1 cellular context compared by ENCODE assay signal in the genomic region with DNA sequence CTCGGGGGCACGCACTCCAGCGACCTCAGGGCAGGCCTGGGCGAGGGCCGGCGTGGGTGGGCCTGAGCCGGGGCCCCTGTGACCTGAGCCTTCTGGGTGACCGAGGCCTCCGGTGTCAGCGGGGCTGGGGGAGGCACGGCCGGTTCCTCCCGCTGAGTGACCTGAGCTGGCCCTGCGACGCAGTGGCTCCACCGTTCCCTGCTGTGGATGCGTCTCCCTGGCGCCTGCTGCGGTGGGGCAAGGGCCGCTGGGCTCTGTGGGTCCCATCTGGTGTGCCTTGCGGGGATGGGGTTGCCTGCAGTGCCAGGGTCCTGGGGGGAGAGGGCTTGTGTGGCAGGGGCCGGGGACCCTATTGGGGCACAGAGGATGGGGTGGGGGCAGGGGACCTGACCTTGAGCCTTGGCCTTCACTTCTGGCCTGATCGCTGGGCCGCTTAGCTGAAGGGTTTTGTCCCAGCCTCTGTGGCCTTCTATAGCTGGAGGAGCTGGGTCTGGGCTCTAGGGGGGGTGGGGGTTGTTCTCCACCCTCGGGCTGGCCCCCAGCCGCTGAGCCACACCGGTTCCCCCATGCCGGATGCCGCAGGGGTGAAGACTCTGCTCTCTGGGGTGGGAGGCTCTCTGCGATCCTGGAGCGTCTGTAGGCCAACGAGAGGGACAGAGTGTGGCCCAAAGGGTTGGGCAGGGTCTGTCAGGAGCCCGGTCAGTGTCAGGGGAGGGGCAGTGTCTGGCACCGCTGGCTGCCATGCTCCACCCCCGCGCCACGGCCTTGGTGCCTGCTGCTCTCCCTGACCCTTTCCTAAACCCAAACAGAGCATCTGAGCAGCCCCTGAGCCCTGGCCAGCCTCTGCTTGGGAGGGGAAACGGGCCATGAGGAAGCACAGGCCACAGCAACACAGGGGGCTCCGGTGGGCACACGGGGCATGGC.
TF ChIP-seq lines count a peak whose summit lies in the region.

No MANE protein-coding gene starts in this region.

TF ChIP-seq in A549, 52 proteins besides CTCF, POLR2A, EP300 and RAD21:
- TF ChIP-seq TFCP2L1 (CRISPR knock-in tag; IDR thresholded peaks at IDR 0.05) (no peak), PHF8 (IDR thresholded peaks at IDR 0.05; ENCODE audit: borderline replicate concordance, low read depth) (no peak), CBX8 (IDR thresholded peaks at IDR 0.05) (no peak), SREBF2 (IDR thresholded peaks at IDR 0.05) (no peak), NPAS2 (CRISPR knock-in tag; IDR thresholded peaks at IDR 0.05; ENCODE audit: borderline replicate concordance) (no peak), MYC (IDR thresholded peaks at IDR 0.05; ENCODE audit: borderline replicate concordance, low read length) (no peak), CBX2 (IDR thresholded peaks at IDR 0.05; ENCODE audit: borderline replicate concordance, low read depth) (no peak), NR3C1 (IDR thresholded peaks at IDR 0.05) (no peak)
